7 cellular contexts compared by ENCODE assay signal in genomic region chr3:13091898-13092620, GRCh38. TPM values are rescaled to one million over a fixed set of nuclear protein-coding genes. Genes with fewer than 3 reads are reported as not detected.
DNase-seq lines count a peak whose midpoint lies in the region; ATAC-seq and TF ChIP-seq lines count a peak whose summit lies in the region.

No MANE protein-coding gene starts in this region.

- H3K36me3 Mint-ChIP-seq in activated CD8-positive, alpha-beta memory T cell treated with anti-CD3 and anti-CD28 coated beads, Interleukin-2, amount 10 ng/mL, durations not matched to agents 7 days and 5 days: no peaks in the 10 kb centered on the region
- H3K36me3 Mint-ChIP-seq in endothelial cell (ENCODE audit: low read depth, unreplicated experiment): peaks cover 6% of the 10 kb centered on the region

- peaks cover 22% of the 10 kb centered on the region for H3K27me3 Mint-ChIP-seq in activated CD8-positive, alpha-beta memory T cell treated with anti-CD3 and anti-CD28 coated beads, Interleukin-2, amount 10 ng/mL, durations not matched to agents 7 days and 5 days
- peaks cover 18% of the 10 kb centered on the region for H3K27me3 Mint-ChIP-seq in endothelial cell (ENCODE audit: unreplicated experiment)

- H3K4me1 Mint-ChIP-seq in activated CD8-positive, alpha-beta memory T cell treated with anti-CD3 and anti-CD28 coated beads, Interleukin-2, amount 10 ng/mL, durations not matched to agents 7 days and 5 days: peaks cover 13% of the 10 kb centered on the region
- H3K4me1 Mint-ChIP-seq in endothelial cell (ENCODE audit: unreplicated experiment): peaks cover 21% of the 10 kb centered on the region

- CTCF ChIA-PET in activated CD8-positive, alpha-beta memory T cell treated with anti-CD3 and anti-CD28 coated beads, Interleukin-2, amount 10 ng/mL, durations not matched to agents 7 days and 5 days (lab: Charles Lee): interaction anchor here (0.5 to 3.5 kb wide), 53 partner anchors 11 to 404 kb away, joined by 3 to 58 read pairs (median 4); partner anchors contain the start of gene HDAC11

- ATAC-seq in HG03045 (IDR thresholded peaks at IDR 0.05; ENCODE audit: unreplicated experiment): peak; percentile 55
- peak; percentile 87 for ATAC-seq in activated CD8-positive, alpha-beta memory T cell treated with anti-CD3 and anti-CD28 coated beads, Interleukin-2, amount 10 ng/mL, durations not matched to agents 7 days and 5 days

- DNase-seq in NOMO-1 treated with dmso at 0.1 percent for 144 hours (lab: John Stamatoyannopoulos, UW; ENCODE audit: unreplicated experiment) (peak; percentile 66), endothelial cell (ENCODE audit: low spot score) (peak; percentile 85), middle frontal gyrus (ENCODE audit: extremely low spot score, low spot score) (peak; percentile 70)
- peak; percentile 89 for DNase-seq in activated CD8-positive, alpha-beta memory T cell treated with anti-CD3 and anti-CD28 coated beads, Interleukin-2, amount 10 ng/mL, durations not matched to agents 7 days and 5 days
- DNase-seq in stimulated activated CD8-positive, alpha-beta memory T cell treated with anti-CD3 and anti-CD28 coated beads, Interleukin-4, amount 100 ng/mL, for 1 hour (ENCODE audit: low read depth in 2 of 2, low spot score in 1 of 2): peak; percentile 62 to 67

- H3K9me3 Mint-ChIP-seq in activated CD8-positive, alpha-beta memory T cell treated with anti-CD3 and anti-CD28 coated beads, Interleukin-2, amount 10 ng/mL, durations not matched to agents 7 days and 5 days (ENCODE audit: low read depth): no peaks in the 10 kb centered on the region
- H3K9me3 Mint-ChIP-seq in endothelial cell (ENCODE audit: unreplicated experiment): no peaks in the 10 kb centered on the region

- no peak overlapping the region for H3K4me3 Mint-ChIP-seq in activated CD8-positive, alpha-beta memory T cell treated with anti-CD3 and anti-CD28 coated beads, Interleukin-2, amount 10 ng/mL, durations not matched to agents 7 days and 5 days
- no peak overlapping the region for H3K4me3 Mint-ChIP-seq in endothelial cell (ENCODE audit: unreplicated experiment)

- peak overlapping the region; percentile 55 for H3K27ac Mint-ChIP-seq in activated CD8-positive, alpha-beta memory T cell treated with anti-CD3 and anti-CD28 coated beads, Interleukin-2, amount 10 ng/mL, durations not matched to agents 7 days and 5 days
- no peak overlapping the region for H3K27ac Mint-ChIP-seq in endothelial cell (ENCODE audit: unreplicated experiment)

- peak; percentile 99 for TF ChIP-seq CTCF in GM12873 (IDR thresholded peaks at IDR 0.05; ENCODE audit: insufficient read depth, low read depth, low read length, missing control alignments)
- TF ChIP-seq CTCF in endothelial cell (IDR thresholded peaks at IDR 0.05; ENCODE audit: unreplicated experiment): peak; percentile 97

RNA-seq across cellular contexts. Expression of gene IQSEC1, which starts 18.8 kb away (rescaled TPM):
- total RNA-seq in activated CD8-positive, alpha-beta memory T cell treated with anti-CD3 and anti-CD28 coated beads, Interleukin-2, amount 10 ng/mL, durations not matched to agents 7 days and 5 days: 10 to 100 TPM; 37.6 to 71.4 TPM
- 75.3 TPM for total RNA-seq in endothelial cell (ENCODE audit: unreplicated experiment)

Comparison
In these comparisons a context has a peak if more than half of its experiments do, and no peak if none do; other contexts are left out.
1. Peak in every context shown above with its lines: DNase-seq and ATAC-seq.